In genomic region chr7:80831996-80832395, GRCh38 we compare ENCODE assay signal across 36 cellular contexts.
DNase-seq lines count a peak whose midpoint lies in the region; ATAC-seq, FAIRE-seq and TF ChIP-seq lines count a peak whose summit lies in the region.
"Had no signal": no experiment of that assay in that cellular context is flagged by ENCODE, and none has a peak within 500 bp of the region (broad histone marks: within the 10 kb centered on the region; RNA-seq: fewer than 3 reads in every experiment).

No MANE protein-coding gene starts in this region.

- H3K9me1 ChIP-seq in keratinocyte (ENCODE audit: control insufficient read depth, extremely low read depth, insufficient read depth, low read length): no peaks in the 10 kb centered on the region

- H4K20me1 ChIP-seq in mammary epithelial cell (ENCODE audit: insufficient read depth, low read length) (no peaks in the 10 kb centered on the region), keratinocyte (ENCODE audit: control insufficient read depth, extremely low read depth, insufficient read depth, low read length) (no peaks in the 10 kb centered on the region)

- H3K9me3 ChIP-seq in breast epithelium (no peaks in the 10 kb centered on the region), mammary epithelial cell (replicated peaks; ENCODE audit: insufficient read depth, low read length) (no peaks in the 10 kb centered on the region), keratinocyte (ENCODE audit: control insufficient read depth, low read depth, low read length) (no peaks in the 10 kb centered on the region), upper lobe of left lung (no peaks in the 10 kb centered on the region)
- H3K9me3 ChIP-seq: heart right ventricle, MG63, mucosa of descending colon, SJCRH30 had no signal

- H3K4me1 ChIP-seq in breast epithelium (peaks cover 0 to 5% of the 10 kb centered on the region in 2 donors), mammary epithelial cell (ENCODE audit: insufficient read depth, low read length) (peaks cover 73% of the 10 kb centered on the region), keratinocyte (ENCODE audit: control insufficient read depth, extremely low read depth, insufficient read depth, low read length) (peaks cover 55% of the 10 kb centered on the region), upper lobe of left lung (peaks cover 2 to 15% (median 13%) of the 10 kb centered on the region in 4 donors)

- no peak for TF ChIP-seq POLR2A in breast epithelium (IDR thresholded peaks at IDR 0.05)
- no peak for TF ChIP-seq POLR2A in upper lobe of left lung (IDR thresholded peaks at IDR 0.05)

- BruUV-seq in MCF 10A (replicated peaks; lab: Mats Ljungman, UMichigan) (no TSS peak), mammary epithelial cell (replicated peaks; lab: Mats Ljungman, UMichigan) (no TSS peak)

- H3K27me3 Mint-ChIP-seq in MCF 10A (ENCODE audit: insufficient read depth, unreplicated experiment): no peaks in the 10 kb centered on the region
- H3K27me3 Mint-ChIP-seq: activated CD4-positive, alpha-beta T cell treated with anti-CD3 and anti-CD28 coated beads, Interleukin-2, amount 10 ng/mL, durations not matched to agents 7 days and 5 days; activated naive CD8-positive, alpha-beta T cell; CD4-positive, CD25-positive, alpha-beta regulatory T cell had no signal

- intact Hi-C loops in MCF 10A (cut with micrococcal nuclease) (no loop called here), breast epithelium (cut with DNase I; ENCODE audit: low total_unique reads) (no loop called here), mammary epithelial cell (cut with micrococcal nuclease) (loop anchor here (5.0 kb wide), 1 partner anchor 85 kb away; the partner anchor contains the start of gene SEMA3C)

- no peak for TF ChIP-seq CTCF in MCF 10A (IDR thresholded peaks at IDR 0.05; ENCODE audit: unreplicated experiment)
- no peak for TF ChIP-seq CTCF in breast epithelium (IDR thresholded peaks at IDR 0.05)
- no peak for TF ChIP-seq CTCF in mammary epithelial cell (conservative IDR thresholded peaks at IDR 0.05 in 1 of 2, IDR thresholded peaks at IDR 0.05 in 1 of 2; ENCODE audit: extremely low read depth in 1 of 2, insufficient read depth in 1 of 2, low read depth in 1 of 2, low read length in 2 of 2)
- TF ChIP-seq CTCF in keratinocyte (optimal IDR thresholded peaks at IDR 0.05 in 1 of 3, IDR thresholded peaks at IDR 0.05 in 1 of 3, conservative IDR thresholded peaks at IDR 0.05 in 1 of 3; ENCODE audit: extremely low read depth in 1 of 3, insufficient read depth in 2 of 3, low read length in 3 of 3): no peak
- no peak for TF ChIP-seq CTCF in upper lobe of left lung (IDR thresholded peaks at IDR 0.05)

- H2AFZ ChIP-seq in mammary epithelial cell (ENCODE audit: low read depth, low read length) (no peak overlapping the region), keratinocyte (ENCODE audit: control insufficient read depth, low read length) (no peak overlapping the region)

- H3K27ac Mint-ChIP-seq in MCF 10A (ENCODE audit: low read depth, unreplicated experiment): peak overlapping the region; percentile 62
- H3K27ac Mint-ChIP-seq: activated CD4-positive, alpha-beta T cell treated with anti-CD3 and anti-CD28 coated beads, Interleukin-2, amount 10 ng/mL, durations not matched to agents 7 days and 5 days; activated naive CD8-positive, alpha-beta T cell; CD4-positive, CD25-positive, alpha-beta regulatory T cell; natural killer cell; stimulated activated effector memory CD8-positive, alpha-beta T cell treated with anti-CD3 and anti-CD28 coated beads, Interleukin-12 subunit alpha, Interleukin-12 subunit beta, amount 100 ng/mL, for 72 hours had no signal

- H3K36me3 Mint-ChIP-seq in MCF 10A (ENCODE audit: insufficient read depth, unreplicated experiment): peaks cover 30% of the 10 kb centered on the region
- H3K36me3 Mint-ChIP-seq: activated naive CD8-positive, alpha-beta T cell; CD4-positive, CD25-positive, alpha-beta regulatory T cell; natural killer cell; stimulated activated effector memory CD8-positive, alpha-beta T cell treated with anti-CD3 and anti-CD28 coated beads, Interleukin-12 subunit alpha, Interleukin-12 subunit beta, amount 100 ng/mL, for 72 hours had no signal

- peak overlapping the region in 1 of 2 donors; percentile 14 for H3K27ac ChIP-seq in breast epithelium
- peak overlapping the region; percentile 62 for H3K27ac ChIP-seq in mammary epithelial cell (ENCODE audit: insufficient read depth, low read depth, low read length)
- H3K27ac ChIP-seq in keratinocyte (ENCODE audit: control insufficient read depth, insufficient read depth, low read length): peak overlapping the region; percentile 35
- no peak overlapping the region for H3K27ac ChIP-seq in upper lobe of left lung
- H3K27ac ChIP-seq: cardiac muscle cell, heart right ventricle, SJCRH30 had no signal

- H3K9ac ChIP-seq in mammary epithelial cell (ENCODE audit: insufficient read depth, low read length) (no peak overlapping the region), keratinocyte (ENCODE audit: control insufficient read depth, extremely low read depth, insufficient read depth, low read length) (no peak overlapping the region)

- H3K9me3 Mint-ChIP-seq in MCF 10A (ENCODE audit: unreplicated experiment): no peaks in the 10 kb centered on the region
- H3K9me3 Mint-ChIP-seq: activated CD4-positive, alpha-beta T cell treated with anti-CD3 and anti-CD28 coated beads, Interleukin-2, amount 10 ng/mL, durations not matched to agents 7 days and 5 days had no signal

- DNase-seq in MCF 10A (ENCODE audit: unreplicated experiment) (no peak), breast epithelium (ENCODE audit: low spot score in 2 of 2) (no peak), mammary epithelial cell (peak; percentile 41), keratinocyte (ENCODE audit: low read depth, low spot score) (no peak), AML-193 (lab: John Stamatoyannopoulos, UW) (no peak), upper lobe of left lung (no peak)
- DNase-seq in stimulated activated CD4-positive, alpha-beta T cell treated with anti-CD3 and anti-CD28 coated beads, Interleukin-2, amount 100 ng/mL, for 24 hours: no peak
- DNase-seq: 8988T; activated CD4-positive, alpha-beta T cell treated with anti-CD3 and anti-CD28 coated beads, Interleukin-2, amount 10 ng/mL, durations not matched to agents 7 days and 5 days; activated effector memory CD4-positive, alpha-beta T cell treated with Interleukin-2 at 50 U/mL for 16 hours; activated T-cell treated with anti-CD3 and anti-CD28 coated beads, Interleukin-2, amount 50 U/mL, for 1 hour; anterior cingulate cortex; CD4-positive, CD25-positive, alpha-beta regulatory T cell; DMS79 treated with DMSO at 0.1 percent for 48 hours; effector CD4-positive, alpha-beta T cell; foreskin melanocyte; heart right ventricle; kidney glomerular epithelial cell; MG63; mucosa of descending colon; natural killer cell; NCI-H1105; NCI-H2029; NCI-H524; SJCRH30; stimulated activated CD4-positive, alpha-beta T cell treated with anti-CD3 and anti-CD28 coated beads, Interleukin-15, amount 100 ng/mL, for 24 hours; substantia nigra; trophoblast cell had no signal

- no peak for TF ChIP-seq EP300 in upper lobe of left lung (IDR thresholded peaks at IDR 0.05)

- H3K79me2 ChIP-seq in mammary epithelial cell (ENCODE audit: insufficient read depth, low read length): peaks cover 81% of the 10 kb centered on the region
- H3K79me2 ChIP-seq in keratinocyte (ENCODE audit: control insufficient read depth, insufficient read depth, low read length): peaks cover 49% of the 10 kb centered on the region

- peaks cover 26% of the 10 kb centered on the region for H3K4me1 Mint-ChIP-seq in MCF 10A (ENCODE audit: insufficient read depth, unreplicated experiment)
- H3K4me1 Mint-ChIP-seq: CD4-positive, CD25-positive, alpha-beta regulatory T cell; stimulated activated effector memory CD8-positive, alpha-beta T cell treated with anti-CD3 and anti-CD28 coated beads, Interleukin-12 subunit alpha, Interleukin-12 subunit beta, amount 100 ng/mL, for 72 hours had no signal

- in situ Hi-C loops in mammary epithelial cell (cut with MboI; ENCODE audit: low sequenced_read_pairs in 2 of 2): no loop called here

- ATAC-seq in upper lobe of left lung (ENCODE audit: low FRiP score in 2 of 2) (no peak), HG02763 (IDR thresholded peaks at IDR 0.05; ENCODE audit: unreplicated experiment) (no peak)
- ATAC-seq: heart right ventricle; K562; mucosa of descending colon; natural killer cell; stimulated activated effector memory CD8-positive, alpha-beta T cell treated with anti-CD3 and anti-CD28 coated beads, Interleukin-12 subunit alpha, Interleukin-12 subunit beta, amount 100 ng/mL, for 72 hours had no signal

- H3K36me3 ChIP-seq in breast epithelium: no peaks in the 10 kb centered on the region
- no peaks in the 10 kb centered on the region for H3K36me3 ChIP-seq in mammary epithelial cell (ENCODE audit: insufficient read depth, low read length)
- no peaks in the 10 kb centered on the region for H3K36me3 ChIP-seq in keratinocyte (ENCODE audit: control insufficient read depth in 2 of 2, extremely low read depth in 1 of 2, insufficient read depth in 2 of 2, low read length in 2 of 2)
- H3K36me3 ChIP-seq in upper lobe of left lung: no peaks in the 10 kb centered on the region
- H3K36me3 ChIP-seq: cardiac muscle cell, heart right ventricle, MG63 had no signal

- no peak overlapping the region for H3K4me3 Mint-ChIP-seq in MCF 10A (ENCODE audit: unreplicated experiment)
- H3K4me3 Mint-ChIP-seq: activated CD4-positive, alpha-beta T cell treated with anti-CD3 and anti-CD28 coated beads, Interleukin-2, amount 10 ng/mL, durations not matched to agents 7 days and 5 days; activated naive CD8-positive, alpha-beta T cell; CD4-positive, CD25-positive, alpha-beta regulatory T cell; natural killer cell; stimulated activated effector memory CD8-positive, alpha-beta T cell treated with anti-CD3 and anti-CD28 coated beads, Interleukin-12 subunit alpha, Interleukin-12 subunit beta, amount 100 ng/mL, for 72 hours had no signal

- H3K4me3 ChIP-seq in breast epithelium (no peak overlapping the region), mammary epithelial cell (replicated peaks in 1 of 3; ENCODE audit: insufficient read depth in 1 of 3, low read depth in 2 of 3, low read length in 3 of 3) (no peak overlapping the region), keratinocyte (ENCODE audit: control insufficient read depth in 2 of 3, extremely low read depth in 1 of 3, insufficient read depth in 2 of 3, low read depth in 1 of 3, low read length in 3 of 3) (no peak overlapping the region), upper lobe of left lung (no peak overlapping the region)
- H3K4me3 ChIP-seq: cardiac muscle cell, heart right ventricle, K562, lung, MG63, mucosa of descending colon, SJCRH30 had no signal

- CTCF ChIA-PET in MCF 10A (lab: Yijun Ruan, JAX) (no interaction called here), mammary epithelial cell (lab: Charles Lee; ENCODE audit: low non-redundant PET) (interaction anchor here (0.6 to 0.7 kb wide), 2 partner anchors 170 to 608 kb away, joined by 3 to 8 read pairs; no protein-coding TSS in a partner anchor)

- H3K4me2 ChIP-seq in mammary epithelial cell (ENCODE audit: insufficient read depth, low read depth, low read length) (no peak overlapping the region), keratinocyte (ENCODE audit: control insufficient read depth, extremely low read depth, insufficient read depth, low read depth, low read length) (no peak overlapping the region)

- H3K27me3 ChIP-seq in breast epithelium: no peaks in the 10 kb centered on the region
- no peaks in the 10 kb centered on the region for H3K27me3 ChIP-seq in mammary epithelial cell (ENCODE audit: insufficient read depth, low read length)
- H3K27me3 ChIP-seq in keratinocyte (ENCODE audit: control insufficient read depth, extremely low read depth, insufficient read depth, low read length): no peaks in the 10 kb centered on the region
- no peaks in the 10 kb centered on the region for H3K27me3 ChIP-seq in upper lobe of left lung
- H3K27me3 ChIP-seq: cardiac muscle cell, heart right ventricle, MG63, SJCRH30 had no signal

- dilution Hi-C loops in mammary epithelial cell (cut with HindIII; ENCODE audit: low sequenced_read_pairs): no loop called here
- dilution Hi-C loops in keratinocyte (cut with MboI; ENCODE audit: extremely low pct_ligation_motif_present, low sequenced_read_pairs): no loop called here

- POLR2A ChIA-PET in MCF 10A (lab: Yijun Ruan, JAX): interaction anchor here (0.6 to 1.9 kb wide), 4 partner anchors 11 to 87 kb away, joined by 3 to 12 read pairs (median 4); partner anchors contain the start of gene SEMA3C

- FAIRE-seq in keratinocyte (lab: Jason Lieb, UNC): peak; percentile 86
- FAIRE-seq: colon, K562, RCC 7860 had no signal

Comparison
In these comparisons a context has a peak if more than half of its experiments do, and no peak if none do; other contexts are left out.
1. H3K27ac ChIP-seq: peak in mammary epithelial cell (single experiment) and keratinocyte (single experiment); none in upper lobe of left lung (0 of 4).